ENCODE assay signal across 16 cellular contexts in genomic region chr9:123073441-123073840, GRCh38. TPM values are rescaled to one million over a fixed set of nuclear protein-coding genes. Genes with fewer than 3 reads are reported as not detected.
A peak's percentile ranks its signal among the peaks of the same experiment; 100 is the strongest.
DNase-seq lines count a peak whose midpoint lies in the region; ATAC-seq and TF ChIP-seq lines count a peak whose summit lies in the region.
"Had no signal": no experiment of that assay in that cellular context is flagged by ENCODE, and none has a peak within 500 bp of the region (broad histone marks: within the 10 kb centered on the region; RNA-seq: fewer than 3 reads in every experiment).

No MANE protein-coding gene starts in this region.

- peak overlapping the region; percentile 83 for H3K27ac ChIP-seq in HUES48 (ENCODE audit: low read depth, low read length)
- peak overlapping the region; percentile 1 to 16 for H3K27ac ChIP-seq in left lung
- peak overlapping the region; percentile 60 to 68 for H3K27ac ChIP-seq in thoracic aorta
- H3K27ac ChIP-seq: pancreas had no signal

- no peak overlapping the region for H3K9ac ChIP-seq in HUES48 (ENCODE audit: low read depth, low read length)

- peaks cover 52% of the 10 kb centered on the region for H3K4me1 ChIP-seq in HUES48 (ENCODE audit: control insufficient read depth, insufficient read depth, low read length)
- H3K4me1 ChIP-seq in left lung, result peaks cover 0 to 6% of the 10 kb centered on the region in 2 donors
- H3K4me1 ChIP-seq in thoracic aorta (ENCODE audit: control insufficient read depth in 1 of 2, low read depth in 2 of 2), result peaks cover 29 to 82% of the 10 kb centered on the region in 2 donors
- H3K4me1 ChIP-seq: pancreas had no signal

- TF ChIP-seq CTCF in left lung (IDR thresholded peaks at IDR 0.05), result no peak
- no peak for TF ChIP-seq CTCF in thoracic aorta (IDR thresholded peaks at IDR 0.05)
- TF ChIP-seq CTCF in GM20000 (IDR thresholded peaks at IDR 0.05; ENCODE audit: extremely low read depth, missing control alignments), result no peak

- H3K27me3 ChIP-seq in HUES48 (ENCODE audit: control insufficient read depth, insufficient read depth, low read length), result no peaks in the 10 kb centered on the region
- no peaks in the 10 kb centered on the region for H3K27me3 ChIP-seq in left lung
- H3K27me3 ChIP-seq in thoracic aorta (replicated peaks; ENCODE audit: insufficient read depth), result no peaks in the 10 kb centered on the region
- H3K27me3 ChIP-seq: pancreas had no signal

- H3K36me3 ChIP-seq in HUES48 (ENCODE audit: control insufficient read depth, insufficient read depth, low read length) (peaks cover 48% of the 10 kb centered on the region), left lung (peaks cover 0 to 56% of the 10 kb centered on the region in 2 donors), thoracic aorta (peaks cover under 1% of the 10 kb centered on the region)

- DNase-seq in amniotic epithelial cell (ENCODE audit: low read depth) (peak; percentile 18), left lung (no peak), thoracic aorta (ENCODE audit: low spot score) (no peak), GM20000 (ENCODE audit: low spot score) (no peak), superior temporal gyrus (ENCODE audit: extremely low spot score) (no peak), SIG-M5 treated with dmso at 0.1 percent for 504 hours (lab: John Stamatoyannopoulos, UW; ENCODE audit: unreplicated experiment) (no peak)
- DNase-seq: activated CD8-positive, alpha-beta T cell treated with anti-CD3 and anti-CD28 coated beads for 36 hours; activated gamma-delta T cell treated with Interleukin-2 at 50 U/mL for 16 hours; CD4-positive, CD25-positive, alpha-beta regulatory T cell; NCI-H1694; NCI-H524 treated with DMSO at 0.1 percent for 48 hours; pancreas; stimulated activated CD4-positive, alpha-beta T cell treated with anti-CD3 and anti-CD28 coated beads, Interleukin-1b, Interleukin-23, amount 100 ng/mL, for 48 hours had no signal

- ATAC-seq in left lung, result no peak
- no peak for ATAC-seq in thoracic aorta (ENCODE audit: insufficient number of reproducible peaks, low FRiP score, low read depth)
- ATAC-seq in GM19035 (IDR thresholded peaks at IDR 0.05; ENCODE audit: unreplicated experiment), result no peak
- ATAC-seq: activated CD8-positive, alpha-beta T cell treated with anti-CD3 and anti-CD28 coated beads for 36 hours; pancreas had no signal

- intact Hi-C loops in left lung (cut with DNase I), result no loop called here

- H3K4me3 ChIP-seq in HUES48 (ENCODE audit: low read depth, low read length) (peak overlapping the region; percentile 12; the same call in 1 of the 2 replicates), left lung (no peak overlapping the region), thoracic aorta (peak overlapping the region; percentile 40)
- H3K4me3 ChIP-seq: pancreas had no signal

- no peaks in the 10 kb centered on the region for H3K9me3 ChIP-seq in HUES48 (ENCODE audit: control insufficient read depth, insufficient read depth, low read length)
- no peaks in the 10 kb centered on the region for H3K9me3 ChIP-seq in left lung
- H3K9me3 ChIP-seq in thoracic aorta, result no peaks in the 10 kb centered on the region
- H3K9me3 ChIP-seq: pancreas had no signal

RNA-seq across cellular contexts. Expression of gene GPR21, which starts 40.0 kb away (rescaled TPM):
- total RNA-seq in left lung (under 1 TPM; 0.37 to 0.41 TPM), thoracic aorta (1 to 10 TPM in 1 of 2 donors, not detected in 1; 6.4 TPM)
- total RNA-seq: RPMI7951 had no signal

Comparison
In these comparisons a context has a peak if more than half of its experiments do, and no peak if none do; other contexts are left out.
1. H3K27ac ChIP-seq: peak in every context shown above with its lines; median percentile 83 in HUES48; 64 in thoracic aorta; 8 in left lung.
2. H3K4me3 ChIP-seq: peak in HUES48 (single experiment) and thoracic aorta (single experiment); none in left lung (0 of 2).